13 cellular contexts compared by ENCODE assay signal in the genomic region with DNA sequence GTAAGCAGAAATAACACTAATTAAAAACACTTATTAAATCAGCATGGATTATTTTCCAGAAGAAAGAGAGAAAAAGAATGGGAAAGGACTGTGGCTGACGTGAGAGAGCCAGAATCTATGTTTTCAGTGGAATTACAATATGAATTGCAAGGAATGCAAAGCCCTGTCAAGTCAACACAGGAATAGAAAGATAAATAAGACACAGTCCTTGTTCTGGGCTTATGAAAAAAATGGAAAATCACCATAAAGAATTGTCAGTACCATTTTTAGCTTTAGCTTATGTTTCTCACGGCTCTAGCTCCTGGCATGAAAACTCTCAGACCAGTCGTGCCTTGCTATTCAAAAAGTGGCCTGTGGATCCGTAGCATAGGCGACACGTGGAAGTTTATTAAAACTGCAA.
DNase-seq lines count a peak whose midpoint lies in the region; ATAC-seq and TF ChIP-seq lines count a peak whose summit lies in the region.
"Had no signal": no experiment of that assay in that cellular context is flagged by ENCODE, and none has a peak within 500 bp of the region (broad histone marks: within the 10 kb centered on the region; RNA-seq: fewer than 3 reads in every experiment).

No MANE protein-coding gene starts in this region.

- H3K27me3 ChIP-seq in H7 (ENCODE audit: control insufficient read depth, insufficient read depth, low read length) (no peaks in the 10 kb centered on the region), osteoblast (ENCODE audit: insufficient read depth, low read length) (no peaks in the 10 kb centered on the region), suprapubic skin (no peaks in the 10 kb centered on the region)

- TF ChIP-seq CTCF in osteoblast (IDR thresholded peaks at IDR 0.05; ENCODE audit: extremely low read depth, low read depth, low read length) (no peak), suprapubic skin (IDR thresholded peaks at IDR 0.05) (no peak)

- H2AFZ ChIP-seq in osteoblast (ENCODE audit: low read length) = no peak overlapping the region

- no peak for TF ChIP-seq POLR2A in suprapubic skin (IDR thresholded peaks at IDR 0.05)

- H3K4me2 ChIP-seq in osteoblast (ENCODE audit: insufficient read depth, low read length) = no peak overlapping the region

- ATAC-seq in GM18907 (IDR thresholded peaks at IDR 0.05; ENCODE audit: unreplicated experiment) = no peak

- TF ChIP-seq EP300 in suprapubic skin (IDR thresholded peaks at IDR 0.05) = no peak

- no peak overlapping the region for H3K4me3 ChIP-seq in H7 (ENCODE audit: insufficient read depth, low read depth, low read length)
- no peak overlapping the region for H3K4me3 ChIP-seq in osteoblast (ENCODE audit: insufficient read depth, low read length)
- no peak overlapping the region for H3K4me3 ChIP-seq in suprapubic skin

- no peaks in the 10 kb centered on the region for H4K20me1 ChIP-seq in osteoblast (ENCODE audit: insufficient read depth, low read length)

- no peak overlapping the region for H3K27ac ChIP-seq in osteoblast (ENCODE audit: low read depth, low read length)
- H3K27ac ChIP-seq in suprapubic skin = no peak overlapping the region

- H3K36me3 ChIP-seq in H7 (replicated peaks; ENCODE audit: control insufficient read depth, insufficient read depth, low read length) (no peaks in the 10 kb centered on the region), osteoblast (ENCODE audit: insufficient read depth, low read length) (no peaks in the 10 kb centered on the region), suprapubic skin (no peaks in the 10 kb centered on the region)

- no peaks in the 10 kb centered on the region for H3K4me1 ChIP-seq in osteoblast (ENCODE audit: insufficient read depth, low read length)
- H3K4me1 ChIP-seq in suprapubic skin = no peaks in the 10 kb centered on the region

- DNase-seq in H7 = peak; percentile 3
- DNase-seq in astrocyte of the hippocampus (ENCODE audit: low read depth, low spot score) = peak; percentile 11
- peak; percentile 14 for DNase-seq in osteoblast (ENCODE audit: insufficient read length, low spot score, missing footprints)
- DNase-seq in suprapubic skin (ENCODE audit: low spot score in 2 of 2) = no peak
- DNase-seq in GM19240 (ENCODE audit: insufficient read length, low spot score) = no peak
- DNase-seq: C1 segment of cervical spinal cord; Calu3; CD4-positive, alpha-beta memory T cell; COR-L47; DMS153; DND-41; HCEC 1CT had no signal

- H3K79me2 ChIP-seq in osteoblast (ENCODE audit: insufficient read depth, low read length) = no peaks in the 10 kb centered on the region

- 47% methylated on average over 6 of the region's 6 CpGs for WGBS in suprapubic skin

- H3K9me3 ChIP-seq in osteoblast (ENCODE audit: low read depth, low read length) (no peaks in the 10 kb centered on the region), suprapubic skin (no peaks in the 10 kb centered on the region)

Comparison
In these comparisons a context has a peak if more than half of its experiments do, and no peak if none do; other contexts are left out.
1. DNase-seq: peak in H7 (single experiment), astrocyte of the hippocampus (single experiment) and osteoblast (single experiment); none in suprapubic skin (0 of 2) and GM19240 (single experiment).